ENCODE assay signal across 9 cellular contexts in genomic region chr17:47820023-47820789, GRCh38. TPM values are rescaled to one million over a fixed set of nuclear protein-coding genes. Genes with fewer than 3 reads are reported as not detected.
DNase-seq lines count a peak whose midpoint lies in the region; ATAC-seq, FAIRE-seq and TF ChIP-seq lines count a peak whose summit lies in the region.
"Had no signal": no experiment of that assay in that cellular context is flagged by ENCODE, and none has a peak within 500 bp of the region (broad histone marks: within the 10 kb centered on the region; RNA-seq: fewer than 3 reads in every experiment).

No MANE protein-coding gene starts in this region.

- no peak for TF ChIP-seq POLR2A in H54 (IDR thresholded peaks at IDR 0.05; ENCODE audit: low read depth, low read length)

- peaks cover 12% of the 10 kb centered on the region for H3K4me1 ChIP-seq in RWPE2 (ENCODE audit: insufficient read depth, poor library complexity, severe bottlenecking)
- peaks cover 27% of the 10 kb centered on the region for H3K4me1 ChIP-seq in left ventricle myocardium inferior
- H3K4me1 ChIP-seq in small intestine (ENCODE audit: control insufficient read depth in 2 of 2, insufficient read depth in 1 of 2, low read depth in 1 of 2, low read length in 1 of 2): no peaks in the 10 kb centered on the region

- no peaks in the 10 kb centered on the region for H3K27me3 ChIP-seq in RWPE2 (ENCODE audit: insufficient read depth, poor library complexity, severe bottlenecking)
- H3K27me3 ChIP-seq in left ventricle myocardium inferior (ENCODE audit: low read depth): no peaks in the 10 kb centered on the region
- no peaks in the 10 kb centered on the region for H3K27me3 ChIP-seq in small intestine (ENCODE audit: control insufficient read depth in 2 of 2, insufficient read depth in 2 of 2, low read length in 2 of 2)

- no peaks in the 10 kb centered on the region for H3K9me3 ChIP-seq in RWPE2 (ENCODE audit: severe bottlenecking)
- H3K9me3 ChIP-seq in left ventricle myocardium inferior (replicated peaks): no peaks in the 10 kb centered on the region
- H3K9me3 ChIP-seq in small intestine (ENCODE audit: control insufficient read depth, low read depth): no peaks in the 10 kb centered on the region

- peaks cover 22% of the 10 kb centered on the region for H3K4me1 Mint-ChIP-seq in activated CD4-positive, alpha-beta T cell treated with anti-CD3 and anti-CD28 coated beads, Interleukin-2, amount 10 ng/mL, durations not matched to agents 24 days and 14 days

- H3K27ac ChIP-seq in RWPE2 (ENCODE audit: poor library complexity, severe bottlenecking) (no peak overlapping the region), left ventricle myocardium inferior (replicated peaks) (no peak overlapping the region), small intestine (ENCODE audit: low read depth in 1 of 2, low read length in 1 of 2) (peak overlapping the region; percentile 94 to 96)

- DNase-seq in activated CD4-positive, alpha-beta T cell treated with anti-CD3 and anti-CD28 coated beads, Interleukin-2, amount 10 ng/mL, durations not matched to agents 24 days and 14 days: no peak
- DNase-seq in activated CD4-positive, alpha-beta T cell treated with anti-CD3 and anti-CD28 coated beads, Interleukin-2, amount 50 U/mL, for 1 hour: no peak
- DNase-seq in RWPE2 (ENCODE audit: low spot score) (no peak), left ventricle myocardium inferior (no peak), small intestine (peak; percentile 96), H54 (ENCODE audit: insufficient read length, low spot score) (no peak), germinal center (ENCODE audit: low spot score) (no peak)
- DNase-seq in stimulated activated CD4-positive, alpha-beta T cell treated with anti-CD3 and anti-CD28 coated beads, Interleukin-2, amount 100 ng/mL, for 24 hours: no peak

- H3K36me3 ChIP-seq in RWPE2 (ENCODE audit: low read depth) (peaks cover 25% of the 10 kb centered on the region), left ventricle myocardium inferior (peaks cover 61% of the 10 kb centered on the region), small intestine (ENCODE audit: control insufficient read depth in 2 of 2, insufficient read depth in 2 of 2, low read length in 2 of 2) (peaks cover 15 to 26% of the 10 kb centered on the region in 2 donors)

- no peaks in the 10 kb centered on the region for H3K9me3 Mint-ChIP-seq in activated CD4-positive, alpha-beta T cell treated with anti-CD3 and anti-CD28 coated beads, Interleukin-2, amount 10 ng/mL, durations not matched to agents 24 days and 14 days

- WGBS in small intestine, 3 donors: 17 to 48% (median 26%) methylated on average over 12 of the region's 12 CpGs

- ATAC-seq in RWPE2 (ENCODE audit: low read depth): 0 out of 3 replicates have a peak, but pooled peaks have one; percentile 12

- H3K4me3 Mint-ChIP-seq in activated CD4-positive, alpha-beta T cell treated with anti-CD3 and anti-CD28 coated beads, Interleukin-2, amount 10 ng/mL, durations not matched to agents 24 days and 14 days: peak overlapping the region; percentile 98

- TF ChIP-seq CTCF in RWPE2 (IDR thresholded peaks at IDR 0.05; ENCODE audit: poor library complexity, severe bottlenecking) (no peak), left ventricle myocardium inferior (IDR thresholded peaks at IDR 0.05; ENCODE audit: borderline replicate concordance) (no peak)

- H3K4me3 ChIP-seq in RWPE2 (ENCODE audit: severe bottlenecking): no peak overlapping the region
- peak overlapping the region; percentile 82 for H3K4me3 ChIP-seq in left ventricle myocardium inferior
- peak overlapping the region in 1 of 2 donors; percentile 61 for H3K4me3 ChIP-seq in small intestine (ENCODE audit: low read depth in 1 of 2, low read length in 2 of 2)

- H3K27me3 Mint-ChIP-seq in activated CD4-positive, alpha-beta T cell treated with anti-CD3 and anti-CD28 coated beads, Interleukin-2, amount 10 ng/mL, durations not matched to agents 24 days and 14 days: no peaks in the 10 kb centered on the region

- intact Hi-C loops in activated CD4-positive, alpha-beta T cell treated with anti-CD3 and anti-CD28 coated beads, Interleukin-2, amount 10 ng/mL, durations not matched to agents 24 days and 14 days (cut with micrococcal nuclease): no loop called here
- intact Hi-C loops in left ventricle myocardium inferior (cut with micrococcal nuclease): no loop called here

- H3K27ac Mint-ChIP-seq in activated CD4-positive, alpha-beta T cell treated with anti-CD3 and anti-CD28 coated beads, Interleukin-2, amount 10 ng/mL, durations not matched to agents 24 days and 14 days: peak overlapping the region; percentile 81

- H3K36me3 Mint-ChIP-seq in activated CD4-positive, alpha-beta T cell treated with anti-CD3 and anti-CD28 coated beads, Interleukin-2, amount 10 ng/mL, durations not matched to agents 24 days and 14 days (ENCODE audit: low read depth): peaks cover 40% of the 10 kb centered on the region

- FAIRE-seq in small intestine (lab: Jason Lieb, UNC) (no peak), H54 (lab: Jason Lieb, UNC) (no peak)
- FAIRE-seq: RCC 7860 had no signal

RNA-seq across cellular contexts. Expression of gene OSBPL7, which starts 1.4 kb away (rescaled TPM):
- 18.1 and 18.4 TPM in 2 replicates for total RNA-seq in activated CD4-positive, alpha-beta T cell treated with anti-CD3 and anti-CD28 coated beads, Interleukin-2, amount 10 ng/mL, durations not matched to agents 24 days and 14 days
- total RNA-seq in left ventricle myocardium inferior: 4.4 TPM
- polyA plus RNA-seq in small intestine: 10 to 100 TPM; 25.9 to 67.5 (median 28.6) TPM

RNA-seq across cellular contexts. Expression of gene MRPL10, which starts 11.1 kb away (rescaled TPM):
- total RNA-seq in activated CD4-positive, alpha-beta T cell treated with anti-CD3 and anti-CD28 coated beads, Interleukin-2, amount 10 ng/mL, durations not matched to agents 24 days and 14 days: 55.0 and 58.3 TPM in 2 replicates
- total RNA-seq in left ventricle myocardium inferior: 60.5 TPM
- polyA plus RNA-seq in small intestine: 10 to 100 TPM; 47.0 to 54.1 (median 48.4) TPM

RNA-seq across cellular contexts. Expression of gene LRRC46, which starts 11.3 kb away (rescaled TPM):
- 0.33 and 0.44 TPM in 2 replicates for total RNA-seq in activated CD4-positive, alpha-beta T cell treated with anti-CD3 and anti-CD28 coated beads, Interleukin-2, amount 10 ng/mL, durations not matched to agents 24 days and 14 days
- total RNA-seq in left ventricle myocardium inferior: 0.63 TPM
- under 1 TPM; 0.22 to 0.54 (median 0.25) TPM for polyA plus RNA-seq in small intestine

RNA-seq across cellular contexts. Expression of gene SCRN2, which starts 20.9 kb away (rescaled TPM):
- total RNA-seq in activated CD4-positive, alpha-beta T cell treated with anti-CD3 and anti-CD28 coated beads, Interleukin-2, amount 10 ng/mL, durations not matched to agents 24 days and 14 days: 24.3 and 24.8 TPM in 2 replicates
- total RNA-seq in left ventricle myocardium inferior: 27.1 TPM
- polyA plus RNA-seq in small intestine: 100 to 1,000 TPM in 1 of 3 donors, 10 to 100 TPM in 2; 46.0 to 127 (median 81.3) TPM

RNA-seq across cellular contexts. Expression of gene SP6, which starts 30.8 kb away (rescaled TPM):
- 0.05 TPM in 2 replicates for total RNA-seq in activated CD4-positive, alpha-beta T cell treated with anti-CD3 and anti-CD28 coated beads, Interleukin-2, amount 10 ng/mL, durations not matched to agents 24 days and 14 days
- 0.16 TPM for total RNA-seq in left ventricle myocardium inferior
- 1 to 10 TPM; 1.6 to 3.8 (median 2.5) TPM for polyA plus RNA-seq in small intestine

Comparison
In these comparisons a context has a peak if more than half of its experiments do, and no peak if none do; other contexts are left out.
1. H3K27ac ChIP-seq: peak in small intestine (2 of 2); none in RWPE2 (single experiment) and left ventricle myocardium inferior (single experiment).